In the genomic region with DNA sequence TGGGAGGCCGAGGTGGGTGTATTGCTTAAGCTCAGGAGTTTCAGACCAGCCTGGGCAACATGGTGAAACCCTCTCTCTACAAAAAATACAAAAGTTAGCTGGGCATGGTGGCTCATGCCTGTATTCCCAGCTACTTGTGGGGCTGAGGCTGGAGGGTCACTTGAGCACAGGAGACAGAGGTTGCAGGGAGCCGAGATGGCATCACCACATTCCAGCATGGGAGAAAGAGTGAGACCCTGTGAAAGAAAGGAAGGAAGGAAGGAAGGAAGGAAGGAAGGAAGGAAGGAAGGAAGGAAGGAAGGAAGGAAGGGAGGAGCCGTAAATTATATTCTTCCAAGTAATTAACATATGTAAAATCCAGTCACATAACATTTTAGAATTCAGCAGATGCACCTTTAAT, we compare ENCODE assay signal across 1 cellular context. TPM values are rescaled to one million over a fixed set of nuclear protein-coding genes. Genes with fewer than 3 reads are reported as not detected.
"Had no signal": no experiment of that assay in that cellular context is flagged by ENCODE, and none has a peak within 500 bp of the region (broad histone marks: within the 10 kb centered on the region; RNA-seq: fewer than 3 reads in every experiment).

No MANE protein-coding gene starts in this region.

RNA-seq across cellular contexts. Expression of gene SPATA6L, which starts 10.1 kb away (rescaled TPM):
- polyA plus RNA-seq: IgD-negative memory B cell had no signal
